22 cellular contexts compared by ENCODE assay signal in the genomic region with DNA sequence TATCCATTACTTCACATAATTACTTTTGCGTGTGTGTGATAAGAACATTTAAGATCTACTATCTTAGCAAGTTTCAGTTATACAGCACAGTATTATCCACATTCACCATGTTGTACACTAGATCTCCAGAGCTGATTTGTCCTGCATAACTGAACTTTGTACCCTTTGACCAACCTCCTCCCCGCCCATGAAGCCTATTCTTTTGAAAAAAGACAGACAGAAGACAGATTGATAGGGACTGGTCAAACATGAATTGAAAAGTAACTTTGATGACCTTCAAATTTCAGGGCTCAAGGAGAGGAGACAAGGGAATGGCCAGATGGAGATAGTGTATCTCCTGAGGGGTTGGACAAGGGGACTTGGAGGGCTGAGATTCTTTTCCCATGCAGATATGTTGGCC.
"Had no signal": no experiment of that assay in that cellular context is flagged by ENCODE, and none has a peak within 500 bp of the region (broad histone marks: within the 10 kb centered on the region; RNA-seq: fewer than 3 reads in every experiment).

No MANE protein-coding gene starts in this region.

- DNase-seq: IMR-90, Karpas-422, KG1, MG63, NCI-H1092, NCI-H1105 treated with DMSO at 0.1 percent for 48 hours, NCI-H1417 treated with DMSO at 0.1 percent for 48 hours, NCI-H146, NCI-H1694 treated with DMSO at 0.1 percent for 48 hours, NCI-H1930, NCI-H2081, NCI-H2107, NCI-H2227 treated with DMSO at 0.1 percent for 48 hours, NCI-H526 treated with DMSO at 0.1 percent for 48 hours, NCI-H748 treated with DMSO at 0.1 percent for 48 hours, RPMI8226, SHP77, SW 1271 had no signal

- H3K4me3 ChIP-seq: MG63 had no signal

- H3K36me3 ChIP-seq: MG63 had no signal

- H3K4me2 ChIP-seq: SK-N-SH had no signal

- H3K9ac ChIP-seq: SK-N-SH had no signal

- H3K9me3 ChIP-seq: MG63, SK-N-SH had no signal

- FAIRE-seq: HTR-8/SVneo, RCC 7860 had no signal

- H3K27me3 ChIP-seq: MG63 had no signal

- H3K27ac ChIP-seq: HL-60 had no signal
